ENCODE assay signal across 10 cellular contexts in genomic region chr9:94870465-94870792, GRCh38.
DNase-seq lines count a peak whose midpoint lies in the region; ATAC-seq and TF ChIP-seq lines count a peak whose summit lies in the region.
"Had no signal": no experiment of that assay in that cellular context is flagged by ENCODE, and none has a peak within 500 bp of the region (broad histone marks: within the 10 kb centered on the region; RNA-seq: fewer than 3 reads in every experiment).

No MANE protein-coding gene starts in this region.

- POLR2A ChIA-PET in PC-9 (lab: Charles Lee; ENCODE audit: unreplicated experiment), result interaction anchor here (1.3 kb wide), 1 partner anchor 43 kb away, joined by 23 read pairs; no protein-coding TSS in a partner anchor

- no peak overlapping the region for H3K4me3 Mint-ChIP-seq in T-helper 2 cell treated with Interferon-gamma antibody and Interleukin-4, amounts not matched to agents 5 μg/mL and 100 μg/mL, for 36 hours

- H3K27me3 Mint-ChIP-seq in T-helper 2 cell treated with Interferon-gamma antibody and Interleukin-4, amounts not matched to agents 5 μg/mL and 100 μg/mL, for 36 hours (ENCODE audit: low read depth), result peaks cover 56% of the 10 kb centered on the region
- H3K27me3 Mint-ChIP-seq: progenitor cell of endocrine pancreas had no signal

- peaks cover 23% of the 10 kb centered on the region for H3K4me1 Mint-ChIP-seq in T-helper 2 cell treated with Interferon-gamma antibody and Interleukin-4, amounts not matched to agents 5 μg/mL and 100 μg/mL, for 36 hours (ENCODE audit: low read depth)

- CTCF ChIA-PET in PC-9 (lab: Charles Lee), result no interaction called here

- H3K9me2 ChIP-seq in PC-9 (ENCODE audit: insufficient read depth), result no peaks in the 10 kb centered on the region

- H3K79me2 ChIP-seq in PC-9 (ENCODE audit: low read depth) (peaks cover 24% of the 10 kb centered on the region), smooth muscle cell (ENCODE audit: low read depth) (peaks cover under 1% of the 10 kb centered on the region)

- TSS peak; percentile 89 for BruUV-seq in PC-9 (replicated peaks; lab: Mats Ljungman, UMichigan)

- H3K9ac ChIP-seq in smooth muscle cell (ENCODE audit: low read depth), result peak overlapping the region; percentile 18

- peak overlapping the region; percentile 25 for H3K4me2 ChIP-seq in PC-9
- H3K4me2 ChIP-seq in smooth muscle cell, result peak overlapping the region; percentile 42

- H3K36me3 ChIP-seq in PC-9 (ENCODE audit: low read depth) (no peaks in the 10 kb centered on the region), smooth muscle cell (ENCODE audit: low read depth) (no peaks in the 10 kb centered on the region)

- peaks cover 76% of the 10 kb centered on the region for H3F3A ChIP-seq in PC-9 (ENCODE audit: insufficient read depth, low read depth)
- H3F3A ChIP-seq in smooth muscle cell (ENCODE audit: low read depth), result peaks cover 67% of the 10 kb centered on the region

- H4K20me1 ChIP-seq in PC-9 (ENCODE audit: insufficient read depth), result no peaks in the 10 kb centered on the region
- no peaks in the 10 kb centered on the region for H4K20me1 ChIP-seq in smooth muscle cell (ENCODE audit: low read depth)

- H3K27me3 ChIP-seq in PC-9 (ENCODE audit: insufficient read depth, low read depth) (no peaks in the 10 kb centered on the region), smooth muscle cell (ENCODE audit: low read depth) (no peaks in the 10 kb centered on the region)

- intact Hi-C loops in PC-9 (cut with micrococcal nuclease; ENCODE audit: unreplicated experiment) (loop anchor here (2.0 to 5.0 kb wide), 2 partner anchors 30 to 143 kb away; partner anchors contain the start of gene AOPEP), left ventricle myocardium superior (cut with micrococcal nuclease) (loop anchor here (10.0 kb wide), 1 partner anchor 144 kb away; no protein-coding TSS in a partner anchor)

- H3K9me3 ChIP-seq in PC-9 (ENCODE audit: insufficient read depth, low read depth) (no peaks in the 10 kb centered on the region), smooth muscle cell (replicated peaks; ENCODE audit: low read depth) (no peaks in the 10 kb centered on the region)

- no peaks in the 10 kb centered on the region for H3K36me3 Mint-ChIP-seq in T-helper 2 cell treated with Interferon-gamma antibody and Interleukin-4, amounts not matched to agents 5 μg/mL and 100 μg/mL, for 36 hours (ENCODE audit: low read depth)

- peak overlapping the region; percentile 75 for H3K27ac Mint-ChIP-seq in T-helper 2 cell treated with Interferon-gamma antibody and Interleukin-4, amounts not matched to agents 5 μg/mL and 100 μg/mL, for 36 hours
- H3K27ac Mint-ChIP-seq: progenitor cell of endocrine pancreas had no signal

- ATAC-seq in left ventricle myocardium superior, result peak; percentile 14
- ATAC-seq in GM19324 (IDR thresholded peaks at IDR 0.05; ENCODE audit: low FRiP score, unreplicated experiment), result no peak

- H3K4me1 ChIP-seq in PC-9 (replicated peaks; ENCODE audit: insufficient read depth), result peaks cover 95% of the 10 kb centered on the region
- H3K4me1 ChIP-seq in smooth muscle cell (ENCODE audit: low read depth), result peaks cover 66% of the 10 kb centered on the region

- no peak for DNase-seq in T-helper 2 cell treated with Interferon-gamma antibody and Interleukin-4, amounts not matched to agents 5 μg/mL and 100 μg/mL, for 36 hours (ENCODE audit: low spot score)
- no peak for DNase-seq in T-helper 2 cell
- DNase-seq in PC-9, result no peak
- DNase-seq in left ventricle myocardium superior, result no peak
- DNase-seq in smooth muscle cell (lab: John Stamatoyannopoulos, UW; ENCODE audit: unreplicated experiment), result no peak
- DNase-seq in AML-193 (lab: John Stamatoyannopoulos, UW), result no peak
- DNase-seq in GM19240 (ENCODE audit: insufficient read length, low spot score), result no peak
- DNase-seq: DMS 273 treated with DMSO at 0.1 percent for 48 hours had no signal

- peak overlapping the region; percentile 100 for H3K27ac ChIP-seq in PC-9
- peak overlapping the region; percentile 99 for H3K27ac ChIP-seq in smooth muscle cell (ENCODE audit: low read depth)

- TF ChIP-seq CTCF in PC-9 (conservative IDR thresholded peaks at IDR 0.05) (no peak), smooth muscle cell (IDR thresholded peaks at IDR 0.05; ENCODE audit: borderline replicate concordance, insufficient read depth, poor library complexity, severe bottlenecking) (no peak)

- 22% methylated on average over 3 of the region's 3 CpGs for WGBS in smooth muscle cell (ENCODE audit: low lambda C conversion rate)

- H2AFZ ChIP-seq in PC-9 (no peak overlapping the region), smooth muscle cell (ENCODE audit: low read depth) (no peak overlapping the region)

- H3K4me3 ChIP-seq in PC-9, result no peak overlapping the region
- H3K4me3 ChIP-seq in smooth muscle cell, result no peak overlapping the region

- no peaks in the 10 kb centered on the region for H3K9me3 Mint-ChIP-seq in T-helper 2 cell treated with Interferon-gamma antibody and Interleukin-4, amounts not matched to agents 5 μg/mL and 100 μg/mL, for 36 hours
